ENCODE assay signal across 14 cellular contexts in the genomic region with DNA sequence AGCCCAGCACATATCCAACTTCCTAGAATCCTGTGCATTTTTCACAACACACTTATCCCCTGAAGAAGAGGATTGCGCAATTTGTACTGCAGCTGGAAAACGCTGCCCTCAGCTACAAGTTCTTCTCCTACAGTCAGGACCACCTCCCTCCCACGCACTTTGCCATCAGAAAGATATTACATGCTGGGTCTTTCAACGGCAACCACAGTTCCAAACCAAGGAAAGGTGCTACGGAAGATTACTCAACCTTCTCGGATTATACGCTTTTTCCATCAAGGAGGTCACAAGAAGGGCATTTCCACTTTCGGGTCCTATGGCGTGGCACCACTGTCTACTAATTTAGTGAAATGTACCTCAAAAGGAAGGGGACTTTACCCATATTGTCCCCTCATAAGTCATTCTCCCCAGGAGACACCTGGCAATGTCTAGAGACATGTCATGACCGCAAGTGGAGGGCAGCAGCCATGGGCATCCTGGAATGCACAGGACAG. TPM values are rescaled to one million over a fixed set of nuclear protein-coding genes. Genes with fewer than 3 reads are reported as not detected.
DNase-seq lines count a peak whose midpoint lies in the region; ATAC-seq and TF ChIP-seq lines count a peak whose summit lies in the region.
"Had no signal": no experiment of that assay in that cellular context is flagged by ENCODE, and none has a peak within 500 bp of the region (broad histone marks: within the 10 kb centered on the region; RNA-seq: fewer than 3 reads in every experiment).

No MANE protein-coding gene starts in this region.

- no peak overlapping the region for H3K18ac ChIP-seq in mesenchymal stem cell (ENCODE audit: low read depth in 1 of 2, low read length in 2 of 2)

- no peak overlapping the region for H2AFZ ChIP-seq in mesenchymal stem cell (ENCODE audit: low read depth, low read length)

- H3K4me2 ChIP-seq in mesenchymal stem cell (ENCODE audit: low read length, poor library complexity, severe bottlenecking): no peak overlapping the region

- no peak overlapping the region for H3K9ac ChIP-seq in mesenchymal stem cell (ENCODE audit: low read length)

- intact Hi-C loops in activated T-helper 1 cell treated with anti-CD3 and anti-CD28 coated beads, Interleukin-12 subunit alpha, Interleukin-12 subunit beta, Interleukin-2, Interleukin-4 antibody, amounts not matched to agents 30 ng/mL and 10 ng/mL and 1 ng/mL, durations not matched to agents 14 hours and 24 hours and 36 hours (cut with micrococcal nuclease): no loop called here

- no peak overlapping the region for H4K8ac ChIP-seq in mesenchymal stem cell (ENCODE audit: low read length)

- CTCF ChIA-PET in HEK293 (lab: Yijun Ruan, JAX): interaction anchor here (0.6 to 1.3 kb wide), 4 partner anchors 23 to 266 kb away, joined by 3 to 6 read pairs (median 4); no protein-coding TSS in a partner anchor

- H3K27me3 ChIP-seq in mesenchymal stem cell (ENCODE audit: control insufficient read depth in 1 of 2, insufficient read depth in 1 of 2, low read length in 2 of 2): no peaks in the 10 kb centered on the region
- H3K27me3 ChIP-seq in foreskin keratinocyte: no peaks in the 10 kb centered on the region
- H3K27me3 ChIP-seq: breast epithelium, esophagus squamous epithelium, stomach had no signal

- no peak overlapping the region for H3K4ac ChIP-seq in mesenchymal stem cell (ENCODE audit: low read depth in 1 of 2, low read length in 2 of 2)

- peaks cover 34% of the 10 kb centered on the region for H3K4me1 Mint-ChIP-seq in activated T-helper 1 cell treated with anti-CD3 and anti-CD28 coated beads, Interleukin-12 subunit alpha, Interleukin-12 subunit beta, Interleukin-2, Interleukin-4 antibody, amounts not matched to agents 30 ng/mL and 10 ng/mL and 1 ng/mL, durations not matched to agents 14 hours and 24 hours and 36 hours (ENCODE audit: low read depth)

- H3K79me1 ChIP-seq in mesenchymal stem cell (replicated peaks; ENCODE audit: low read length, poor library complexity, severe bottlenecking): peaks cover 25% of the 10 kb centered on the region

- no peaks in the 10 kb centered on the region for H3K27me3 Mint-ChIP-seq in activated T-helper 1 cell treated with anti-CD3 and anti-CD28 coated beads, Interleukin-12 subunit alpha, Interleukin-12 subunit beta, Interleukin-2, Interleukin-4 antibody, amounts not matched to agents 30 ng/mL and 10 ng/mL and 1 ng/mL, durations not matched to agents 14 hours and 24 hours and 36 hours (ENCODE audit: insufficient read depth)

- peaks cover 25% of the 10 kb centered on the region for H3K36me3 Mint-ChIP-seq in activated T-helper 1 cell treated with anti-CD3 and anti-CD28 coated beads, Interleukin-12 subunit alpha, Interleukin-12 subunit beta, Interleukin-2, Interleukin-4 antibody, amounts not matched to agents 30 ng/mL and 10 ng/mL and 1 ng/mL, durations not matched to agents 14 hours and 24 hours and 36 hours (ENCODE audit: low read depth)

- no peak overlapping the region for H2BK12ac ChIP-seq in mesenchymal stem cell (ENCODE audit: low read length in 2 of 2)

- no peak overlapping the region for H3K14ac ChIP-seq in mesenchymal stem cell (ENCODE audit: low read length in 2 of 2)

- no peak overlapping the region for H3K23ac ChIP-seq in mesenchymal stem cell (ENCODE audit: low read length in 2 of 2)

- DNase-seq in AG10803 (ENCODE audit: low read depth): peak; percentile 21
- no peak for DNase-seq in activated T-helper 1 cell treated with anti-CD3 and anti-CD28 coated beads, Interleukin-12 subunit alpha, Interleukin-12 subunit beta, Interleukin-2, Interleukin-4 antibody, amounts not matched to agents 30 ng/mL and 10 ng/mL and 1 ng/mL, durations not matched to agents 14 hours and 24 hours and 36 hours (ENCODE audit: low spot score)
- DNase-seq in mesenchymal stem cell: peak; percentile 52
- DNase-seq in substantia nigra (lab: John Stamatoyannopoulos, UW): no peak
- DNase-seq in foreskin keratinocyte: no peak
- DNase-seq in HuH-7.5 (ENCODE audit: low spot score): no peak
- DNase-seq: Caco-2, esophagus squamous epithelium, psoas muscle, stomach had no signal

- POLR2A ChIA-PET in HEK293 (lab: Yijun Ruan, JAX): interaction anchor here (0.9 kb wide), 1 partner anchor 163 kb away, joined by 3 read pairs; a partner anchor contains a TSS

- 92% methylated on average over 10 of the region's 10 CpGs for WGBS in mesenchymal stem cell

- no peaks in the 10 kb centered on the region for H3K9me3 Mint-ChIP-seq in activated T-helper 1 cell treated with anti-CD3 and anti-CD28 coated beads, Interleukin-12 subunit alpha, Interleukin-12 subunit beta, Interleukin-2, Interleukin-4 antibody, amounts not matched to agents 30 ng/mL and 10 ng/mL and 1 ng/mL, durations not matched to agents 14 hours and 24 hours and 36 hours

- no peak overlapping the region for H2BK15ac ChIP-seq in mesenchymal stem cell (ENCODE audit: low read depth, poor library complexity, severe bottlenecking)

- H3K4me1 ChIP-seq in HEK293 (ENCODE audit: control insufficient read depth, insufficient read depth, low read length) (no peaks in the 10 kb centered on the region; the same call in 1 of the 2 replicates), mesenchymal stem cell (ENCODE audit: control insufficient read depth, insufficient read depth, low read depth, low read length) (no peaks in the 10 kb centered on the region), foreskin keratinocyte (no peaks in the 10 kb centered on the region)
- H3K4me1 ChIP-seq: breast epithelium, Caco-2 had no signal

- H3K4me3 Mint-ChIP-seq in activated T-helper 1 cell treated with anti-CD3 and anti-CD28 coated beads, Interleukin-12 subunit alpha, Interleukin-12 subunit beta, Interleukin-2, Interleukin-4 antibody, amounts not matched to agents 30 ng/mL and 10 ng/mL and 1 ng/mL, durations not matched to agents 14 hours and 24 hours and 36 hours: no peak overlapping the region

- no peaks in the 10 kb centered on the region for H3K9me3 ChIP-seq in HEK293 (ENCODE audit: control insufficient read depth, insufficient read depth, low read depth, low read length)
- H3K9me3 ChIP-seq in mesenchymal stem cell (ENCODE audit: control insufficient read depth, low read length): no peaks in the 10 kb centered on the region
- H3K9me3 ChIP-seq: breast epithelium, Caco-2, esophagus squamous epithelium, psoas muscle, stomach had no signal

- no peak overlapping the region for H2BK120ac ChIP-seq in mesenchymal stem cell (ENCODE audit: low read depth, low read length)

- peak overlapping the region; percentile 73 for H3K27ac Mint-ChIP-seq in activated T-helper 1 cell treated with anti-CD3 and anti-CD28 coated beads, Interleukin-12 subunit alpha, Interleukin-12 subunit beta, Interleukin-2, Interleukin-4 antibody, amounts not matched to agents 30 ng/mL and 10 ng/mL and 1 ng/mL, durations not matched to agents 14 hours and 24 hours and 36 hours

- peaks cover 9 to 53% of the 10 kb centered on the region in 2 experiments; a peak in 2 of 3 replicates for H3K36me3 ChIP-seq in HEK293 (ENCODE audit: control insufficient read depth in 2 of 2, insufficient read depth in 1 of 2, low read length in 2 of 2)
- peaks cover 19 to 47% of the 10 kb centered on the region in 2 experiments for H3K36me3 ChIP-seq in mesenchymal stem cell (ENCODE audit: control insufficient read depth in 1 of 2, insufficient read depth in 2 of 2, low read depth in 1 of 2, low read length in 2 of 2)
- H3K36me3 ChIP-seq: breast epithelium had no signal

- ATAC-seq in HG03342 (IDR thresholded peaks at IDR 0.05; ENCODE audit: unreplicated experiment) (no peak), foreskin keratinocyte (no peak)

- TF ChIP-seq CTCF in AG10803 (conservative IDR thresholded peaks at IDR 0.05; ENCODE audit: low read length) (no peak), HEK293 (tag by site-specific recombination; IDR thresholded peaks at IDR 0.05) (no peak), foreskin keratinocyte (conservative IDR thresholded peaks at IDR 0.05) (no peak)

- H3K4me3 ChIP-seq in AG10803 (ENCODE audit: low read length): no peak overlapping the region
- no peak overlapping the region for H3K4me3 ChIP-seq in HEK293 (ENCODE audit: low read depth, low read length)
- H3K4me3 ChIP-seq in mesenchymal stem cell (ENCODE audit: insufficient read depth in 1 of 2, low read depth in 1 of 2, low read length in 2 of 2): no peak overlapping the region
- H3K4me3 ChIP-seq: breast epithelium, esophagus squamous epithelium, psoas muscle, stomach had no signal

- no peak overlapping the region for H3K27ac ChIP-seq in HEK293 (ENCODE audit: extremely low read depth, low read depth, low read length)
- no peak overlapping the region for H3K27ac ChIP-seq in mesenchymal stem cell (ENCODE audit: low read length, poor library complexity, severe bottlenecking)
- H3K27ac ChIP-seq in substantia nigra (ENCODE audit: low read depth, low read length, poor library complexity, severe bottlenecking): no peak overlapping the region
- H3K27ac ChIP-seq in foreskin keratinocyte: no peak overlapping the region
- H3K27ac ChIP-seq: breast epithelium, esophagus squamous epithelium, psoas muscle, stomach had no signal

- no peak overlapping the region for H2BK5ac ChIP-seq in mesenchymal stem cell (ENCODE audit: low read depth, low read length, poor library complexity, severe bottlenecking)

- no peak overlapping the region for H2AK5ac ChIP-seq in mesenchymal stem cell (ENCODE audit: low read length, severe bottlenecking)

- no peak overlapping the region for H4K91ac ChIP-seq in mesenchymal stem cell (ENCODE audit: low read length)

TF ChIP-seq in HEK293, 187 proteins besides CTCF, POLR2A, EP300 and RAD21 (continues in another document):
- TF ChIP-seq ZBTB1 (tag by site-specific recombination; IDR thresholded peaks at IDR 0.05): no peak

RNA-seq across cellular contexts. Expression of a gene that starts 35.2 kb away (rescaled TPM):
- 184 and 188 TPM in 2 replicates for total RNA-seq in activated T-helper 1 cell treated with anti-CD3 and anti-CD28 coated beads, Interleukin-12 subunit alpha, Interleukin-12 subunit beta, Interleukin-2, Interleukin-4 antibody, amounts not matched to agents 30 ng/mL and 10 ng/mL and 1 ng/mL, durations not matched to agents 14 hours and 24 hours and 36 hours
- 42.3 TPM for polyA plus RNA-seq in mesenchymal stem cell (2013, experiment 1 of 2)
- 42.5 TPM for polyA plus RNA-seq in mesenchymal stem cell (2013, experiment 2 of 2)
- total RNA-seq in foreskin keratinocyte: 72.6 and 75.9 TPM in 2 replicates
- polyA plus RNA-seq in foreskin keratinocyte: 28.8 and 35.5 TPM in 2 replicates

RNA-seq across cellular contexts. Expression of a gene that starts 46.4 kb away (rescaled TPM):
- not detected in 2 replicates for total RNA-seq in activated T-helper 1 cell treated with anti-CD3 and anti-CD28 coated beads, Interleukin-12 subunit alpha, Interleukin-12 subunit beta, Interleukin-2, Interleukin-4 antibody, amounts not matched to agents 30 ng/mL and 10 ng/mL and 1 ng/mL, durations not matched to agents 14 hours and 24 hours and 36 hours
- not detected for polyA plus RNA-seq in mesenchymal stem cell (2013, experiment 1 of 2)
- polyA plus RNA-seq in mesenchymal stem cell (2013, experiment 2 of 2): not detected
- total RNA-seq in foreskin keratinocyte: not detected in 2 replicates
- polyA plus RNA-seq in foreskin keratinocyte: not detected in 2 replicates
- total RNA-seq: breast epithelium, Caco-2, esophagus squamous epithelium, lower leg skin, psoas muscle, stomach had no signal
- polyA plus RNA-seq: psoas muscle, stomach had no signal

RNA-seq across cellular contexts. Expression of a gene that starts 59.7 kb away (rescaled TPM):
- total RNA-seq in activated T-helper 1 cell treated with anti-CD3 and anti-CD28 coated beads, Interleukin-12 subunit alpha, Interleukin-12 subunit beta, Interleukin-2, Interleukin-4 antibody, amounts not matched to agents 30 ng/mL and 10 ng/mL and 1 ng/mL, durations not matched to agents 14 hours and 24 hours and 36 hours: 79.4 and 80.5 TPM in 2 replicates
- 78.8 TPM for polyA plus RNA-seq in mesenchymal stem cell (2013, experiment 1 of 2)
- polyA plus RNA-seq in mesenchymal stem cell (2013, experiment 2 of 2): 76.6 TPM
- 209 and 212 TPM in 2 replicates for total RNA-seq in foreskin keratinocyte
- 285 and 287 TPM in 2 replicates for polyA plus RNA-seq in foreskin keratinocyte

Comparison
In these comparisons a context has a peak if more than half of its experiments do, and no peak if none do; other contexts are left out.
1. DNase-seq: peak in AG10803 (single experiment) and mesenchymal stem cell (single experiment); none in activated T-helper 1 cell treated with anti-CD3 and anti-CD28 coated beads, Interleukin-12 subunit alpha, Interleukin-12 subunit beta, Interleukin-2, Interleukin-4 antibody, amounts not matched to agents 30 ng/mL and 10 ng/mL and 1 ng/mL, durations not matched to agents 14 hours and 24 hours and 36 hours (single experiment), substantia nigra (0 of 49), foreskin keratinocyte (0 of 2) and HuH-7.5 (single experiment).